In genomic region chr5:40778133-40778532, GRCh38 we compare ENCODE assay signal across 23 cellular contexts. TPM values are rescaled to one million over a fixed set of nuclear protein-coding genes. Genes with fewer than 3 reads are reported as not detected.
DNase-seq lines count a peak whose midpoint lies in the region; ATAC-seq and TF ChIP-seq lines count a peak whose summit lies in the region.
"Had no signal": no experiment of that assay in that cellular context is flagged by ENCODE, and none has a peak within 500 bp of the region (broad histone marks: within the 10 kb centered on the region; RNA-seq: fewer than 3 reads in every experiment).

No MANE protein-coding gene starts in this region.

- peaks cover 20% of the 10 kb centered on the region for H3K4me1 Mint-ChIP-seq in activated T-cell treated with anti-CD3 and anti-CD28 coated beads, Interleukin-2, amount 50 U/mL, for 72 hours (ENCODE audit: low read depth)
- peaks cover 50% of the 10 kb centered on the region for H3K4me1 Mint-ChIP-seq in activated T-cell treated with anti-CD3 and anti-CD28 coated beads, Interleukin-2, amount 50 U/mL, for 24 hours (ENCODE audit: low read depth)

- H3K27me3 Mint-ChIP-seq in activated T-cell treated with anti-CD3 and anti-CD28 coated beads, Interleukin-2, amount 50 U/mL, for 72 hours (ENCODE audit: low read depth): no peaks in the 10 kb centered on the region
- H3K27me3 Mint-ChIP-seq in activated T-cell treated with anti-CD3 and anti-CD28 coated beads, Interleukin-2, amount 50 U/mL, for 24 hours: no peaks in the 10 kb centered on the region
- H3K27me3 Mint-ChIP-seq: B cell; CD4-positive, alpha-beta memory T cell; CD4-positive, CD25-positive, alpha-beta regulatory T cell; CD8-positive, alpha-beta memory T cell had no signal

- no peaks in the 10 kb centered on the region for H3K27me3 ChIP-seq in uterus
- H3K27me3 ChIP-seq: BLaER1 treated with 17β-estradiol and CSF1 and Interleukin-3, amounts not matched to agents 10 nM and 100 nM had no signal

- no peak for DNase-seq in activated T-cell treated with anti-CD3 and anti-CD28 coated beads, Interleukin-2, amount 50 U/mL, for 72 hours
- no peak for DNase-seq in activated T-cell treated with anti-CD3 and anti-CD28 coated beads, Interleukin-2, amount 50 U/mL, for 24 hours
- DNase-seq in uterus (no peak), glomerular visceral epithelial cell (ENCODE audit: extremely low spot score) (no peak)
- DNase-seq: AML-193; CD4-positive, alpha-beta memory T cell; CD4-positive, CD25-positive, alpha-beta regulatory T cell; CD8-positive, alpha-beta memory T cell; COR-L47; DMS 273 treated with DMSO at 0.1 percent for 48 hours; DMS153; DMS53; DMS79; DND-41; EL; GDM1 had no signal

- no peak overlapping the region for H3K4me3 ChIP-seq in uterus
- H3K4me3 ChIP-seq: A549; BLaER1 treated with 17β-estradiol and CSF1 and Interleukin-3, amounts not matched to agents 10 nM and 100 nM; GM12878 had no signal

- no peaks in the 10 kb centered on the region for H3K9me3 ChIP-seq in uterus
- H3K9me3 ChIP-seq: A549; BLaER1 treated with 17β-estradiol and CSF1 and Interleukin-3, amounts not matched to agents 10 nM and 100 nM had no signal

- H3K4me3 Mint-ChIP-seq in activated T-cell treated with anti-CD3 and anti-CD28 coated beads, Interleukin-2, amount 50 U/mL, for 72 hours: no peak overlapping the region
- no peak overlapping the region for H3K4me3 Mint-ChIP-seq in activated T-cell treated with anti-CD3 and anti-CD28 coated beads, Interleukin-2, amount 50 U/mL, for 24 hours
- H3K4me3 Mint-ChIP-seq: B cell; CD14-positive monocyte; CD4-positive, alpha-beta memory T cell; CD4-positive, CD25-positive, alpha-beta regulatory T cell; CD8-positive, alpha-beta memory T cell had no signal

- H3K27ac Mint-ChIP-seq in activated T-cell treated with anti-CD3 and anti-CD28 coated beads, Interleukin-2, amount 50 U/mL, for 72 hours: peak overlapping the region; percentile 64
- no peak overlapping the region for H3K27ac Mint-ChIP-seq in activated T-cell treated with anti-CD3 and anti-CD28 coated beads, Interleukin-2, amount 50 U/mL, for 24 hours
- H3K27ac Mint-ChIP-seq: B cell had no signal

- intact Hi-C loops in uterus (cut with DNase I; ENCODE audit: low total_unique reads): no loop called here

- no peaks in the 10 kb centered on the region for H3K36me3 ChIP-seq in uterus

- H3K36me3 Mint-ChIP-seq in activated T-cell treated with anti-CD3 and anti-CD28 coated beads, Interleukin-2, amount 50 U/mL, for 72 hours (ENCODE audit: insufficient read depth in 2 of 2): peaks cover 2 to 9% of the 10 kb centered on the region in 2 donors
- H3K36me3 Mint-ChIP-seq in activated T-cell treated with anti-CD3 and anti-CD28 coated beads, Interleukin-2, amount 50 U/mL, for 24 hours (ENCODE audit: low read depth): peaks cover 53% of the 10 kb centered on the region

- H3K9me3 Mint-ChIP-seq in activated T-cell treated with anti-CD3 and anti-CD28 coated beads, Interleukin-2, amount 50 U/mL, for 72 hours: no peaks in the 10 kb centered on the region
- H3K9me3 Mint-ChIP-seq in activated T-cell treated with anti-CD3 and anti-CD28 coated beads, Interleukin-2, amount 50 U/mL, for 24 hours: no peaks in the 10 kb centered on the region
- H3K9me3 Mint-ChIP-seq: CD14-positive monocyte; CD4-positive, alpha-beta memory T cell; CD4-positive, CD25-positive, alpha-beta regulatory T cell; CD8-positive, alpha-beta memory T cell had no signal

- no peak for TF ChIP-seq POLR2A in uterus (IDR thresholded peaks at IDR 0.05)

- TF ChIP-seq CTCF in VCaP (conservative IDR thresholded peaks at IDR 0.05): no peak
- TF ChIP-seq CTCF in uterus (IDR thresholded peaks at IDR 0.05): no peak

- H3K27ac ChIP-seq in VCaP (peak overlapping the region; percentile 79), uterus (no peak overlapping the region)
- H3K27ac ChIP-seq: 22Rv1; A549; BLaER1 treated with 17β-estradiol and CSF1 and Interleukin-3, amounts not matched to agents 10 nM and 100 nM had no signal

- ATAC-seq in activated T-cell treated with anti-CD3 and anti-CD28 coated beads, Interleukin-2, amount 50 U/mL, for 72 hours (replicated peaks in 1 of 2): no peak
- ATAC-seq: A549 had no signal

- peaks cover 0 to 4% of the 10 kb centered on the region in 2 donors for H3K4me1 ChIP-seq in uterus

RNA-seq across cellular contexts. Expression of gene PRKAA1, which starts 20.0 kb away (rescaled TPM):
- 10 to 100 TPM; 62.7 to 69.1 TPM for total RNA-seq in activated T-cell treated with anti-CD3 and anti-CD28 coated beads, Interleukin-2, amount 50 U/mL, for 72 hours
- total RNA-seq in uterus: 100 to 1,000 TPM in 2 of 4 donors, 10 to 100 TPM in 2; 36.6 to 143 (median 97.3) TPM

RNA-seq across cellular contexts. Expression of gene TTC33, which starts 22.4 kb away (rescaled TPM):
- total RNA-seq in activated T-cell treated with anti-CD3 and anti-CD28 coated beads, Interleukin-2, amount 50 U/mL, for 72 hours: 10 to 100 TPM; 29.4 to 33.5 TPM
- 100 to 1,000 TPM in 1 of 4 donors, 10 to 100 TPM in 3; 18.8 to 123 (median 39.7) TPM for total RNA-seq in uterus

RNA-seq across cellular contexts. Expression of gene RPL37, which starts 56.9 kb away (rescaled TPM):
- total RNA-seq in activated T-cell treated with anti-CD3 and anti-CD28 coated beads, Interleukin-2, amount 50 U/mL, for 72 hours: 1,000 to 10,000 TPM; 2,016 to 2,043 TPM
- 1,000 to 10,000 TPM in 1 of 4 donors, 100 to 1,000 TPM in 2, 10 to 100 TPM in 1; 59.1 to 1,328 (median 776) TPM for total RNA-seq in uterus
